Comparison of ENCODE assay signal across 2 cellular contexts in genomic region chr11:93738647-93739081, GRCh38.
TF ChIP-seq lines count a peak whose summit lies in the region.

No MANE protein-coding gene starts in this region.

TF ChIP-seq in GM23338, 12 proteins besides CTCF, POLR2A, EP300 and RAD21:
- TF ChIP-seq ZNF114 (CRISPR knock-in tag; IDR thresholded peaks at IDR 0.05) (no peak), CREB1 (CRISPR knock-in tag; IDR thresholded peaks at IDR 0.05; ENCODE audit: low read depth) (no peak), POLR2AphosphoS5 (IDR thresholded peaks at IDR 0.05; ENCODE audit: low read depth) (peak; percentile 32; the same call in 1 of the 2 replicates), EZH2 (IDR thresholded peaks at IDR 0.05; ENCODE audit: low read depth, unreplicated experiment) (no peak)
TF ChIP-seq in GM23338: peak in this region for 1.

TF ChIP-seq in endothelial cell of umbilical vein, 7 proteins besides CTCF, POLR2A, EP300 and RAD21:
- TF ChIP-seq FOS (IDR thresholded peaks at IDR 0.05; ENCODE audit: borderline replicate concordance, insufficient read depth, low read length) (no peak), JUN (IDR thresholded peaks at IDR 0.05; ENCODE audit: borderline replicate concordance, insufficient read depth, insufficient read length, low read depth) (no peak), POLR2AphosphoS5 (IDR thresholded peaks at IDR 0.05; ENCODE audit: insufficient read depth, low read depth, low read length) (no peak), EZH2 (IDR thresholded peaks at IDR 0.05; ENCODE audit: borderline replicate concordance, low read depth, low read length, severe bottlenecking) (no peak), GATA2 (IDR thresholded peaks at IDR 0.05; ENCODE audit: insufficient read depth, insufficient read length, low read depth, low read length) (no peak), MAX (IDR thresholded peaks at IDR 0.05; ENCODE audit: insufficient read depth, insufficient read length) (no peak), MYC (IDR thresholded peaks at IDR 0.05; ENCODE audit: low read depth, low read length) (no peak)
